In the genomic region with DNA sequence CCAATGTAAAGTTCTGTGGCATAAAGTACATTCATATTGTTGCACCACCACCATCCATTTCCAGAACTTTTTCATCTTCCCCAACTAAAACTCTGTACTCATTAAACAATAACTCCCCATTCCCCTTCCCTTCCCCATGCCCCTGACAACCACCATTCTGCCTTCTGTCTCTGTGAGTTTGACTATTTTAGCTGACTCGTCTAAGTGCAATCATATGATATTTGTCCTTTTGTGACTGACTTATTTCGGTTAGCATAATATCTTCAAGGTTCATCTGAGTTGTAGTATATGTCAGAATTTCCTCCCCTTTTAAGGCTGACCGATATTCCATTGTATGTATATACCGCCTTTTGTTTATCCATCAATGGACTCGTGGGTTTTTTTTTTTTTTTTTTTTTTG, we compare ENCODE assay signal across 21 cellular contexts. TPM values are rescaled to one million over a fixed set of nuclear protein-coding genes. Genes with fewer than 3 reads are reported as not detected.
DNase-seq lines count a peak whose midpoint lies in the region; ATAC-seq and TF ChIP-seq lines count a peak whose summit lies in the region.
"Had no signal": no experiment of that assay in that cellular context is flagged by ENCODE, and none has a peak within 500 bp of the region (broad histone marks: within the 10 kb centered on the region; RNA-seq: fewer than 3 reads in every experiment).

No MANE protein-coding gene starts in this region.

- H3K27me3 Mint-ChIP-seq in activated T-cell treated with anti-CD3 and anti-CD28 coated beads, Interleukin-2, amount 50 U/mL, for 72 hours (ENCODE audit: low read depth): no peaks in the 10 kb centered on the region
- no peaks in the 10 kb centered on the region for H3K27me3 Mint-ChIP-seq in chondrocyte (ENCODE audit: low read depth)
- H3K27me3 Mint-ChIP-seq: CD4-positive, alpha-beta T cell had no signal

- H3K18ac ChIP-seq in IMR-90 (ENCODE audit: low read depth, low read length): no peak overlapping the region

- H3K36me3 ChIP-seq in IMR-90 (ENCODE audit: control insufficient read depth, insufficient read depth, low read length) (no peaks in the 10 kb centered on the region), skeletal muscle satellite cell (ENCODE audit: insufficient read depth, low read length) (no peaks in the 10 kb centered on the region)
- H3K36me3 ChIP-seq: Peyer's patch had no signal

- H3K56ac ChIP-seq in IMR-90 (ENCODE audit: extremely low read depth, insufficient read depth, low read length): no peak overlapping the region

- no peak overlapping the region for H4K8ac ChIP-seq in IMR-90 (ENCODE audit: low read depth in 2 of 2, low read length in 2 of 2)

- intact Hi-C loops in IMR-90 (cut with micrococcal nuclease): no loop called here

- TF ChIP-seq CTCF in IMR-90 (conservative IDR thresholded peaks at IDR 0.05; ENCODE audit: low read depth, low read length) (no peak), chondrocyte (IDR thresholded peaks at IDR 0.05) (no peak)

- TF ChIP-seq POLR2A in IMR-90 (IDR thresholded peaks at IDR 0.05; ENCODE audit: low read depth, low read length): no peak

- no peak overlapping the region for H3K4me3 Mint-ChIP-seq in activated T-cell treated with anti-CD3 and anti-CD28 coated beads, Interleukin-2, amount 50 U/mL, for 72 hours
- no peak overlapping the region for H3K4me3 Mint-ChIP-seq in chondrocyte (ENCODE audit: unreplicated experiment)
- H3K4me3 Mint-ChIP-seq: CD4-positive, alpha-beta T cell had no signal

- no peak overlapping the region for H4K5ac ChIP-seq in IMR-90 (ENCODE audit: low read depth, low read length)

- BruUV-seq in IMR-90 (replicated peaks; lab: Mats Ljungman, UMichigan): no TSS peak

- H3K79me1 ChIP-seq in IMR-90 (ENCODE audit: low read depth in 1 of 2, low read length in 2 of 2): peaks cover 0 to 12% of the 10 kb centered on the region in 2 experiments; a peak in 1 of 4 replicates

- H3K4me1 Mint-ChIP-seq in activated T-cell treated with anti-CD3 and anti-CD28 coated beads, Interleukin-2, amount 50 U/mL, for 72 hours (ENCODE audit: low read depth): peaks cover 14% of the 10 kb centered on the region
- H3K4me1 Mint-ChIP-seq in chondrocyte (ENCODE audit: low read depth): peaks cover 71% of the 10 kb centered on the region

- no peak overlapping the region for H3K23ac ChIP-seq in IMR-90 (ENCODE audit: low read depth, low read length)

- in situ Hi-C loops in IMR-90 (cut with MboI; ENCODE audit: low sequenced_read_pairs): no loop called here

- CTCF ChIA-PET in IMR-90 (lab: Yijun Ruan, JAX): no interaction called here

- H2AFZ ChIP-seq in IMR-90 (replicated peaks; ENCODE audit: low read length, poor library complexity): no peak overlapping the region

- no peaks in the 10 kb centered on the region for H3K9me3 ChIP-seq in IMR-90 (ENCODE audit: control insufficient read depth, insufficient read depth, low read length)
- H3K9me3 ChIP-seq in skeletal muscle satellite cell (replicated peaks; ENCODE audit: low read length): no peaks in the 10 kb centered on the region
- H3K9me3 ChIP-seq: Peyer's patch had no signal

- H2AK9ac ChIP-seq in IMR-90 (replicated peaks; ENCODE audit: low read depth, low read length, poor library complexity): no peak overlapping the region

- H3K4ac ChIP-seq in IMR-90 (ENCODE audit: low read depth, low read length): no peak overlapping the region

- H2BK20ac ChIP-seq in IMR-90 (ENCODE audit: low read depth, low read length): no peak overlapping the region

- POLR2A ChIA-PET in IMR-90 (lab: Charles Lee; ENCODE audit: unreplicated experiment): no interaction called here

- WGBS in IMR-90 (ENCODE audit: extremely low coverage in 2 of 2, insufficient read length in 1 of 2), 2 experiments: no CpG with 5 or more reads among the region's 5 CpGs

- dilution Hi-C loops in IMR-90 (cut with HindIII; ENCODE audit: low sequenced_read_pairs, unreplicated experiment): no loop called here

- H4K91ac ChIP-seq in IMR-90 (ENCODE audit: insufficient read depth, low read depth, low read length): peak overlapping the region; percentile 24; the same call in 1 of the 2 replicates

- H3K4me3 ChIP-seq in IMR-90 (ENCODE audit: insufficient read depth, low read depth, low read length): no peak overlapping the region
- H3K4me3 ChIP-seq in skeletal muscle satellite cell (ENCODE audit: low read length): no peak overlapping the region
- H3K4me3 ChIP-seq: Peyer's patch had no signal

- H3K27me3 ChIP-seq in IMR-90 (ENCODE audit: control insufficient read depth, insufficient read depth, low read length) (no peaks in the 10 kb centered on the region), skeletal muscle satellite cell (ENCODE audit: control insufficient read depth, insufficient read depth, low read length) (no peaks in the 10 kb centered on the region)
- H3K27me3 ChIP-seq: Peyer's patch had no signal

- H3K9ac ChIP-seq in IMR-90 (ENCODE audit: low read depth, low read length) (no peak overlapping the region), skeletal muscle satellite cell (ENCODE audit: low read depth, low read length) (no peak overlapping the region)

- H2AK5ac ChIP-seq in IMR-90 (ENCODE audit: low read depth, low read length): no peak overlapping the region

- no peak for ATAC-seq in activated T-cell treated with anti-CD3 and anti-CD28 coated beads, Interleukin-2, amount 50 U/mL, for 72 hours (replicated peaks in 1 of 2)
- ATAC-seq in IMR-90 (ENCODE audit: low read depth): no peak

- no peak overlapping the region for H3K27ac ChIP-seq in IMR-90 (ENCODE audit: insufficient read depth, low read length)
- H3K27ac ChIP-seq: Peyer's patch had no signal

- TF ChIP-seq RAD21 in IMR-90 (IDR thresholded peaks at IDR 0.05; ENCODE audit: low read length): no peak

- peak overlapping the region; percentile 20 for H2BK5ac ChIP-seq in IMR-90 (ENCODE audit: low read depth, low read length, poor library complexity, severe bottlenecking)

- no peak overlapping the region for H3K14ac ChIP-seq in IMR-90 (replicated peaks; ENCODE audit: low read depth, low read length)

- H3K4me1 ChIP-seq in IMR-90 (ENCODE audit: control insufficient read depth, insufficient read depth, low read length) (peaks cover 26% of the 10 kb centered on the region), skeletal muscle satellite cell (ENCODE audit: control insufficient read depth, insufficient read depth, low read length) (peaks cover 62% of the 10 kb centered on the region)
- H3K4me1 ChIP-seq: Peyer's patch had no signal

- H3K9me3 Mint-ChIP-seq in activated T-cell treated with anti-CD3 and anti-CD28 coated beads, Interleukin-2, amount 50 U/mL, for 72 hours: no peaks in the 10 kb centered on the region
- no peaks in the 10 kb centered on the region for H3K9me3 Mint-ChIP-seq in chondrocyte (ENCODE audit: low read depth)
- H3K9me3 Mint-ChIP-seq: CD4-positive, alpha-beta T cell had no signal

- H2BK120ac ChIP-seq in IMR-90 (ENCODE audit: low read depth, low read length): no peak overlapping the region

- no peaks in the 10 kb centered on the region for H4K20me1 ChIP-seq in IMR-90 (ENCODE audit: insufficient read depth, low read length)

- H2BK15ac ChIP-seq in IMR-90 (ENCODE audit: low read depth, low read length): no peak overlapping the region

- no peak overlapping the region for H3K4me2 ChIP-seq in IMR-90 (ENCODE audit: low read depth, low read length)
- H3K4me2 ChIP-seq in skeletal muscle satellite cell (ENCODE audit: low read length): peak overlapping the region; percentile 65

- no peaks in the 10 kb centered on the region for H3K36me3 Mint-ChIP-seq in activated T-cell treated with anti-CD3 and anti-CD28 coated beads, Interleukin-2, amount 50 U/mL, for 72 hours (ENCODE audit: insufficient read depth in 2 of 2)
- no peaks in the 10 kb centered on the region for H3K36me3 Mint-ChIP-seq in chondrocyte (ENCODE audit: low read depth)

- H3K27ac Mint-ChIP-seq in activated T-cell treated with anti-CD3 and anti-CD28 coated beads, Interleukin-2, amount 50 U/mL, for 72 hours: peak overlapping the region; percentile 66
- peak overlapping the region; percentile 67 for H3K27ac Mint-ChIP-seq in chondrocyte (ENCODE audit: unreplicated experiment)
- H3K27ac Mint-ChIP-seq: CD4-positive, alpha-beta T cell had no signal

- peaks cover 29% of the 10 kb centered on the region for H3K9me1 ChIP-seq in IMR-90 (ENCODE audit: insufficient read depth, low read length)

- DNase-seq in activated T-cell treated with anti-CD3 and anti-CD28 coated beads, Interleukin-2, amount 50 U/mL, for 72 hours: no peak
- DNase-seq in activated T-cell treated with anti-CD3 and anti-CD28 coated beads for 4 hours (no peak), IMR-90 (no peak), chondrocyte (ENCODE audit: low spot score) (no peak), pons (ENCODE audit: low spot score) (no peak), SW 1271 (lab: John Stamatoyannopoulos, UW) (no peak), inferior parietal cortex (ENCODE audit: extremely low spot score) (no peak)
- DNase-seq: Calu3; CD4-positive, alpha-beta T cell; DMS153; GOT3; HCEC 1CT; MV-4-11; NCI-H1105 treated with DMSO at 0.1 percent for 48 hours; NCI-H2029 treated with DMSO at 0.1 percent for 48 hours; NCI-H226; NCI-H510A treated with DMSO at 0.1 percent for 48 hours; NCI-H774; NK-92 treated with Interleukin-12 subunit alpha and Interleukin-12 subunit beta, amount 100 ng/mL, for 24 hours; Peyer's patch had no signal

TF ChIP-seq in IMR-90, 13 proteins besides CTCF, POLR2A, EP300 and RAD21:
- peak; percentile 59 for TF ChIP-seq MAFK (IDR thresholded peaks at IDR 0.05; ENCODE audit: low read depth, low read length)
- no peak for TF ChIP-seq BHLHE40 (IDR thresholded peaks at IDR 0.05; ENCODE audit: low read depth, low read length)

RNA-seq across cellular contexts. Expression of gene SMU1, which starts 29.0 kb away (rescaled TPM):
- total RNA-seq in activated T-cell treated with anti-CD3 and anti-CD28 coated beads, Interleukin-2, amount 50 U/mL, for 72 hours: 10 to 100 TPM; 23.4 to 27.6 TPM
- total RNA-seq in IMR-90 (2012; rRNA removed) (36.0 and 37.8 TPM in 2 replicates), chondrocyte (17.4 to 21.1 TPM (median 17.5 TPM) in 3 replicates)
- 8.6 and 11.1 TPM in 2 replicates for polyA plus RNA-seq in IMR-90 (2012; rRNA removed)
- 3.0 and 4.1 TPM in 2 replicates for polyA plus RNA-seq in IMR-90 (2012; cell fraction: cytosol; rRNA removed)
- polyA plus RNA-seq in IMR-90 (2012; cell fraction: nucleus; rRNA removed; ENCODE audit: low replicate concordance): 1.4 and 6.1 TPM in 2 replicates
- total RNA-seq in skeletal muscle satellite cell (2012; rRNA removed): 22.1 and 23.6 TPM in 2 replicates
